Comparison of ENCODE assay signal across 25 cellular contexts in the genomic region with DNA sequence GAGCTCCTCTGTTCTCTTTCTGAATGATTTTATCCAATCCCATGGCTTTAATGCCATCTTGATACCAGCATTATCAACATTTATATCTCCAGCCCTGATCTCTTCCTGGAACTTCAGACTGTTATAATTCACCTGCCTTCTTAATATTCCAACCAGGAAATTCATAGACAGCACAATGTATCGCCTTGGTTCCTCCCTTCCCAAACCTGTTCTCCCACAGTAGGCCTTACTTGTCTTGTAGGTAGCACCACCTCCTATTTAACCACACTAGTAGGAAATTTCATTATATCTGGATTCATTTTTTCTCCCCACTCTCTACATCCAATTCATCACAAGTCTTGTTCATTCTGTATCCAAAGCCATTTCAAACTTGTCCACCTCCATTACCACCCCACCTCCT. TPM values are rescaled to one million over a fixed set of nuclear protein-coding genes. Genes with fewer than 3 reads are reported as not detected.
DNase-seq lines count a peak whose midpoint lies in the region; ATAC-seq and TF ChIP-seq lines count a peak whose summit lies in the region.
"Had no signal": no experiment of that assay in that cellular context is flagged by ENCODE, and none has a peak within 500 bp of the region (broad histone marks: within the 10 kb centered on the region; RNA-seq: fewer than 3 reads in every experiment).

No MANE protein-coding gene starts in this region.

- H2AFZ ChIP-seq in OCI-LY7 (ENCODE audit: low read length), result no peak overlapping the region
- no peak overlapping the region for H2AFZ ChIP-seq in GM23248

- H3K9me3 ChIP-seq in OCI-LY7 (ENCODE audit: low read length) (peaks cover 5% of the 10 kb centered on the region; the same call in 1 of the 2 replicates), esophagus (ENCODE audit: control insufficient read depth in 2 of 2, insufficient read depth in 1 of 2, low read depth in 1 of 2, low read length in 1 of 2) (peaks cover 0 to 3% of the 10 kb centered on the region in 2 donors), GM23248 (ENCODE audit: low read depth) (no peaks in the 10 kb centered on the region)
- H3K9me3 ChIP-seq: breast epithelium had no signal

- no peak overlapping the region for H3K4me3 Mint-ChIP-seq in activated CD4-positive, alpha-beta T cell treated with anti-CD3 and anti-CD28 coated beads, Interleukin-2, amount 10 ng/mL, durations not matched to agents 7 days and 5 days
- no peak overlapping the region for H3K4me3 Mint-ChIP-seq in activated CD4-positive, alpha-beta T cell treated with anti-CD3 and anti-CD28 coated beads, Interleukin-2, amount 10 ng/mL, durations not matched to agents 24 days and 14 days
- H3K4me3 Mint-ChIP-seq in stimulated activated memory B cell treated with anti-CD40 and anti-IgM and Interleukin-4, amounts not matched to agents 10 μg/mL and 1 μg/mL and 100 μg/mL, for 72 hours, result no peak overlapping the region
- H3K4me3 Mint-ChIP-seq: effector memory CD8-positive, alpha-beta T cell had no signal

- POLR2A ChIA-PET in activated CD4-positive, alpha-beta T cell treated with anti-CD3 and anti-CD28 coated beads, Interleukin-2, amount 10 ng/mL, durations not matched to agents 7 days and 5 days (lab: Charles Lee), result no interaction called here
- POLR2A ChIA-PET in OCI-LY7 (lab: Charles Lee), result interaction anchor here (0.5 to 7.8 kb wide), 6 partner anchors 13 to 159 kb away, joined by 3 to 76 read pairs (median 5); no protein-coding TSS in a partner anchor

- H4K20me1 ChIP-seq in OCI-LY7 (ENCODE audit: insufficient read depth, low read length) (no peaks in the 10 kb centered on the region), GM23248 (ENCODE audit: insufficient read depth) (no peaks in the 10 kb centered on the region)

- no peaks in the 10 kb centered on the region for H3K79me2 ChIP-seq in OCI-LY7 (ENCODE audit: insufficient read depth, low read depth, low read length)
- H3K79me2 ChIP-seq in GM23248 (ENCODE audit: insufficient read depth), result no peaks in the 10 kb centered on the region

- intact Hi-C loops in activated CD4-positive, alpha-beta T cell treated with anti-CD3 and anti-CD28 coated beads, Interleukin-2, amount 10 ng/mL, durations not matched to agents 24 days and 14 days (cut with micrococcal nuclease), result no loop called here
- intact Hi-C loops in OCI-LY7 (cut with micrococcal nuclease; ENCODE audit: unreplicated experiment), result no loop called here

- no peaks in the 10 kb centered on the region for H3K27me3 Mint-ChIP-seq in activated CD4-positive, alpha-beta T cell treated with anti-CD3 and anti-CD28 coated beads, Interleukin-2, amount 10 ng/mL, durations not matched to agents 7 days and 5 days
- H3K27me3 Mint-ChIP-seq in activated CD4-positive, alpha-beta T cell treated with anti-CD3 and anti-CD28 coated beads, Interleukin-2, amount 10 ng/mL, durations not matched to agents 24 days and 14 days, result no peaks in the 10 kb centered on the region
- H3K27me3 Mint-ChIP-seq in stimulated activated memory B cell treated with anti-CD40 and anti-IgM and Interleukin-4, amounts not matched to agents 10 μg/mL and 1 μg/mL and 100 μg/mL, for 72 hours, result no peaks in the 10 kb centered on the region

- H3K27me3 ChIP-seq in esophagus (ENCODE audit: control insufficient read depth in 1 of 2, insufficient read depth in 2 of 2, low read length in 2 of 2) (no peaks in the 10 kb centered on the region), GM23248 (replicated peaks; ENCODE audit: insufficient read depth) (no peaks in the 10 kb centered on the region)
- H3K27me3 ChIP-seq: breast epithelium, upper lobe of left lung had no signal

- H3K4me3 ChIP-seq in OCI-LY7 (ENCODE audit: low read depth, low read length, poor library complexity, severe bottlenecking), result no peak overlapping the region
- no peak overlapping the region for H3K4me3 ChIP-seq in esophagus (ENCODE audit: low read depth in 1 of 2, low read length in 2 of 2)
- H3K4me3 ChIP-seq in GM23248, result no peak overlapping the region
- H3K4me3 ChIP-seq: breast epithelium, lung, upper lobe of left lung had no signal

- H3K36me3 ChIP-seq in OCI-LY7 (ENCODE audit: insufficient read depth, low read length) (no peaks in the 10 kb centered on the region), esophagus (ENCODE audit: control insufficient read depth in 2 of 2, insufficient read depth in 2 of 2, low read length in 1 of 2) (no peaks in the 10 kb centered on the region), GM23248 (ENCODE audit: low read depth) (no peaks in the 10 kb centered on the region)
- H3K36me3 ChIP-seq: breast epithelium, upper lobe of left lung had no signal

- H3K4me1 Mint-ChIP-seq in activated CD4-positive, alpha-beta T cell treated with anti-CD3 and anti-CD28 coated beads, Interleukin-2, amount 10 ng/mL, durations not matched to agents 7 days and 5 days, result peaks cover 38% of the 10 kb centered on the region
- H3K4me1 Mint-ChIP-seq in activated CD4-positive, alpha-beta T cell treated with anti-CD3 and anti-CD28 coated beads, Interleukin-2, amount 10 ng/mL, durations not matched to agents 24 days and 14 days, result peaks cover 14% of the 10 kb centered on the region
- peaks cover 59% of the 10 kb centered on the region for H3K4me1 Mint-ChIP-seq in stimulated activated memory B cell treated with anti-CD40 and anti-IgM and Interleukin-4, amounts not matched to agents 10 μg/mL and 1 μg/mL and 100 μg/mL, for 72 hours

- H3K27ac Mint-ChIP-seq in activated CD4-positive, alpha-beta T cell treated with anti-CD3 and anti-CD28 coated beads, Interleukin-2, amount 10 ng/mL, durations not matched to agents 7 days and 5 days, result peak overlapping the region; percentile 6
- H3K27ac Mint-ChIP-seq in activated CD4-positive, alpha-beta T cell treated with anti-CD3 and anti-CD28 coated beads, Interleukin-2, amount 10 ng/mL, durations not matched to agents 24 days and 14 days, result no peak overlapping the region
- H3K27ac Mint-ChIP-seq in stimulated activated memory B cell treated with anti-CD40 and anti-IgM and Interleukin-4, amounts not matched to agents 10 μg/mL and 1 μg/mL and 100 μg/mL, for 72 hours, result peak overlapping the region; percentile 92
- H3K27ac Mint-ChIP-seq: effector memory CD8-positive, alpha-beta T cell had no signal

- CTCF ChIA-PET in activated CD4-positive, alpha-beta T cell treated with anti-CD3 and anti-CD28 coated beads, Interleukin-2, amount 10 ng/mL, durations not matched to agents 7 days and 5 days (lab: Charles Lee), result interaction anchor here (0.7 kb wide), 1 partner anchor 13 kb away, joined by 3 read pairs; no protein-coding TSS in a partner anchor
- CTCF ChIA-PET in OCI-LY7 (lab: Charles Lee; ENCODE audit: unreplicated experiment), result no interaction called here

- no peaks in the 10 kb centered on the region for H3K36me3 Mint-ChIP-seq in activated CD4-positive, alpha-beta T cell treated with anti-CD3 and anti-CD28 coated beads, Interleukin-2, amount 10 ng/mL, durations not matched to agents 7 days and 5 days (ENCODE audit: low read depth)
- no peaks in the 10 kb centered on the region for H3K36me3 Mint-ChIP-seq in activated CD4-positive, alpha-beta T cell treated with anti-CD3 and anti-CD28 coated beads, Interleukin-2, amount 10 ng/mL, durations not matched to agents 24 days and 14 days (ENCODE audit: low read depth)
- H3K36me3 Mint-ChIP-seq in stimulated activated memory B cell treated with anti-CD40 and anti-IgM and Interleukin-4, amounts not matched to agents 10 μg/mL and 1 μg/mL and 100 μg/mL, for 72 hours, result peaks cover 13% of the 10 kb centered on the region

- H3K4me1 ChIP-seq in OCI-LY7 (ENCODE audit: insufficient read depth, low read length, poor library complexity, severe bottlenecking), result peaks cover 71% of the 10 kb centered on the region
- peaks cover 0 to 2% of the 10 kb centered on the region in 2 donors for H3K4me1 ChIP-seq in esophagus (ENCODE audit: control insufficient read depth in 2 of 2, insufficient read depth in 2 of 2, low read length in 1 of 2)
- H3K4me1 ChIP-seq in GM23248 (ENCODE audit: insufficient read depth), result peaks cover 16% of the 10 kb centered on the region
- H3K4me1 ChIP-seq: breast epithelium had no signal

- H3F3A ChIP-seq in GM23248 (ENCODE audit: insufficient read depth), result peaks cover 5% of the 10 kb centered on the region

- DNase-seq in activated CD4-positive, alpha-beta T cell treated with anti-CD3 and anti-CD28 coated beads, Interleukin-2, amount 10 ng/mL, durations not matched to agents 7 days and 5 days, result no peak
- DNase-seq in activated CD4-positive, alpha-beta T cell treated with anti-CD3 and anti-CD28 coated beads, Interleukin-2, amount 10 ng/mL, durations not matched to agents 24 days and 14 days, result no peak
- DNase-seq in OCI-LY7 (ENCODE audit: low spot score) (no peak), GM23248 (no peak), LoVo (ENCODE audit: low spot score) (no peak)
- DNase-seq: activated CD4-positive, CD25-positive, alpha-beta regulatory T cell; AML-193; amniotic stem cell; COR-L47; DMS79; effector memory CD8-positive, alpha-beta T cell; NCI-H1105; NCI-H2029; NCI-H226; NCI-H748 treated with DMSO at 0.1 percent for 48 hours; occipital lobe; substantia nigra; T-helper 9 cell; upper lobe of left lung had no signal

- no peaks in the 10 kb centered on the region for H3K9me3 Mint-ChIP-seq in activated CD4-positive, alpha-beta T cell treated with anti-CD3 and anti-CD28 coated beads, Interleukin-2, amount 10 ng/mL, durations not matched to agents 7 days and 5 days
- H3K9me3 Mint-ChIP-seq in activated CD4-positive, alpha-beta T cell treated with anti-CD3 and anti-CD28 coated beads, Interleukin-2, amount 10 ng/mL, durations not matched to agents 24 days and 14 days, result peaks cover 6% of the 10 kb centered on the region
- peaks cover 6% of the 10 kb centered on the region for H3K9me3 Mint-ChIP-seq in stimulated activated memory B cell treated with anti-CD40 and anti-IgM and Interleukin-4, amounts not matched to agents 10 μg/mL and 1 μg/mL and 100 μg/mL, for 72 hours
- H3K9me3 Mint-ChIP-seq: effector memory CD8-positive, alpha-beta T cell had no signal

- no peak for ATAC-seq in stimulated activated memory B cell treated with anti-CD40 and anti-IgM and Interleukin-4, amounts not matched to agents 10 μg/mL and 1 μg/mL and 100 μg/mL, for 72 hours
- ATAC-seq in GM18858 (IDR thresholded peaks at IDR 0.05; ENCODE audit: unreplicated experiment), result no peak
- ATAC-seq: effector memory CD8-positive, alpha-beta T cell; SK-N-SH treated with all-trans-retinoic acid at 6 μM for 48 hours had no signal

- in situ Hi-C loops in GM23248 (cut with MboI), result no loop called here

- no TSS peak for BruUV-seq in OCI-LY7 (replicated peaks; lab: Mats Ljungman, UMichigan)

- H3K9me2 ChIP-seq in OCI-LY7 (ENCODE audit: insufficient read depth, low read length), result no peaks in the 10 kb centered on the region
- no peaks in the 10 kb centered on the region for H3K9me2 ChIP-seq in GM23248 (ENCODE audit: insufficient read depth)

- WGBS in esophagus, 2 donors, result 45 to 57% methylated on average over 1 of the region's 1 CpG
- 77 to 91% methylated on average over 1 of the region's 1 CpG for WGBS in GM23248 (ENCODE audit: low coverage in 1 of 2, low lambda C conversion rate in 2 of 2, missing lambda C conversion rate in 2 of 2), 2 experiments

- H3K4me2 ChIP-seq in OCI-LY7 (ENCODE audit: low read length) (peak overlapping the region; percentile 21), GM23248 (ENCODE audit: unreplicated experiment) (no peak overlapping the region)

- TF ChIP-seq CTCF in OCI-LY7 (conservative IDR thresholded peaks at IDR 0.05; ENCODE audit: low read length), result no peak

- H3K27ac ChIP-seq in OCI-LY7 (ENCODE audit: low read depth, low read length, poor library complexity, severe bottlenecking), result peak overlapping the region; percentile 98
- peak overlapping the region; percentile 66 to 70 for H3K27ac ChIP-seq in esophagus (ENCODE audit: low read depth in 2 of 2, low read length in 1 of 2)
- H3K27ac ChIP-seq in GM23248, result no peak overlapping the region

- H3K9ac ChIP-seq in GM23248, result no peak overlapping the region

RNA-seq across cellular contexts. Expression of a gene that starts 33.1 kb away (rescaled TPM):
- total RNA-seq in activated CD4-positive, alpha-beta T cell treated with anti-CD3 and anti-CD28 coated beads, Interleukin-2, amount 10 ng/mL, durations not matched to agents 7 days and 5 days, result 10 to 100 TPM; 26.1 to 33.0 TPM
- total RNA-seq in activated CD4-positive, alpha-beta T cell treated with anti-CD3 and anti-CD28 coated beads, Interleukin-2, amount 10 ng/mL, durations not matched to agents 24 days and 14 days, result 34.8 and 37.7 TPM in 2 replicates
- total RNA-seq in OCI-LY7 (2014; rRNA removed; shearing (Covaris generic)), result 36.6 and 50.8 TPM in 2 replicates
- 90.7 and 101 TPM in 2 replicates for total RNA-seq in OCI-LY7 (2022)
- polyA plus RNA-seq in esophagus (10 to 100 TPM in 1 of 2 donors, 1 to 10 TPM in 1; 8.5 to 13.3 TPM), GM23248 (2016; fragmentation: Nextera tagmentation; extraction: Ambion mirVana) (21.4 and 24.5 TPM in 2 replicates)
- 20.9 and 29.7 TPM in 2 replicates for total RNA-seq in GM23248 (2014; rRNA removed; shearing (Covaris generic))
